ENCODE assay signal across 23 cellular contexts in genomic region chr5:120955795-120956194, GRCh38.
DNase-seq lines count a peak whose midpoint lies in the region; ATAC-seq lines count a peak whose summit lies in the region.
"Had no signal": no experiment of that assay in that cellular context is flagged by ENCODE, and none has a peak within 500 bp of the region (broad histone marks: within the 10 kb centered on the region; RNA-seq: fewer than 3 reads in every experiment).

No MANE protein-coding gene starts in this region.

- ATAC-seq in GM18909 (IDR thresholded peaks at IDR 0.05; ENCODE audit: poor library complexity, unreplicated experiment): no peak
- ATAC-seq: A549; CD8-positive, alpha-beta T cell had no signal

- DNase-seq in SK-N-DZ (ENCODE audit: low spot score): peak; percentile 88
- DNase-seq: 8988T; ACHN; AML-193; BE2C; C1 segment of cervical spinal cord; Caco-2; Calu3; CD4-positive, alpha-beta memory T cell; CD4-positive, alpha-beta T cell; CD4-positive, CD25-positive, alpha-beta regulatory T cell; CD8-positive, alpha-beta memory T cell; CD8-positive, alpha-beta T cell; COR-L47; DMS 273 treated with DMSO at 0.1 percent for 48 hours; DMS153; DMS53; DMS79; DMS79 treated with DMSO at 0.1 percent for 48 hours; DND-41; EL had no signal
